In genomic region chr21:43892334-43892733, GRCh38 we compare ENCODE assay signal across 1 cellular context.
TF ChIP-seq lines count a peak whose summit lies in the region.

No MANE protein-coding gene starts in this region.

TF ChIP-seq in K562, 482 proteins besides CTCF, POLR2A, EP300 and RAD21:
- TF ChIP-seq JUND (IDR thresholded peaks at IDR 0.05; ENCODE audit: borderline replicate concordance, low read depth, low read length) (no peak), JUND (tag; IDR thresholded peaks at IDR 0.05; ENCODE audit: borderline replicate concordance, low read depth, low read length) (no peak), MAZ (CRISPR knock-in tag; conservative IDR thresholded peaks at IDR 0.05 in 1 of 2, IDR thresholded peaks at IDR 0.05 in 1 of 2) (no peak), CBX2 (IDR thresholded peaks at IDR 0.05; ENCODE audit: insufficient read depth, low read length, poor library complexity, severe bottlenecking) (no peak), HIVEP1 (CRISPR knock-in tag; IDR thresholded peaks at IDR 0.05) (no peak), L3MBTL2 (IDR thresholded peaks at IDR 0.05) (0 out of 2 replicates have a peak, but pooled peaks have one; percentile 21), CBX3 (IDR thresholded peaks at IDR 0.05; ENCODE audit: borderline replicate concordance in 1 of 2, low read length in 2 of 2) (peak in 1 of 2 experiments; percentile 79; a peak in 1 of 3 replicates), SMARCA5 (IDR thresholded peaks at IDR 0.05) (no peak), FOXM1 (IDR thresholded peaks at IDR 0.05; ENCODE audit: low read depth) (no peak), FOXM1 (CRISPR knock-in tag; IDR thresholded peaks at IDR 0.05; ENCODE audit: low read depth) (no peak), ZNF280A (IDR thresholded peaks at IDR 0.05; ENCODE audit: low read depth, partially characterized antibody) (peak; percentile 42), ZNF436 (CRISPR knock-in tag; IDR thresholded peaks at IDR 0.05) (no peak), THRA (IDR thresholded peaks at IDR 0.05) (no peak), TCFL5 (CRISPR knock-in tag; conservative IDR thresholded peaks at IDR 0.05) (no peak), ZNF507 (tag; conservative IDR thresholded peaks at IDR 0.05) (no peak)
- TF ChIP-seq, protein P1, sequence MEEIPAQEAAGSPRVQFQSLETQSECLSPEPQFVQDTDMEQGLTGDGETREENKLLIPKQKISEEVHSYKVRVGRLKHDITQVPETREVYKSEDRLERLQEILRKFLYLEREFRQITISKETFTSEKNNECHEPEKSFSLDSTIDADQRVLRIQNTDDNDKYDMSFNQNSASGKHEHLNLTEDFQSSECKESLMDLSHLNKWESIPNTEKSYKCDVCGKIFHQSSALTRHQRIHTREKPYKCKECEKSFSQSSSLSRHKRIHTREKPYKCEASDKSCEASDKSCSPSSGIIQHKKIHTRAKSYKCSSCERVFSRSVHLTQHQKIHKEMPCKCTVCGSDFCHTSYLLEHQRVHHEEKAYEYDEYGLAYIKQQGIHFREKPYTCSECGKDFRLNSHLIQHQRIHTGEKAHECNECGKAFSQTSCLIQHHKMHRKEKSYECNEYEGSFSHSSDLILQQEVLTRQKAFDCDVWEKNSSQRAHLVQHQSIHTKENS (CRISPR knock-in tag; IDR thresholded peaks at IDR 0.05), result no peak
- TF ChIP-seq, protein P2, sequence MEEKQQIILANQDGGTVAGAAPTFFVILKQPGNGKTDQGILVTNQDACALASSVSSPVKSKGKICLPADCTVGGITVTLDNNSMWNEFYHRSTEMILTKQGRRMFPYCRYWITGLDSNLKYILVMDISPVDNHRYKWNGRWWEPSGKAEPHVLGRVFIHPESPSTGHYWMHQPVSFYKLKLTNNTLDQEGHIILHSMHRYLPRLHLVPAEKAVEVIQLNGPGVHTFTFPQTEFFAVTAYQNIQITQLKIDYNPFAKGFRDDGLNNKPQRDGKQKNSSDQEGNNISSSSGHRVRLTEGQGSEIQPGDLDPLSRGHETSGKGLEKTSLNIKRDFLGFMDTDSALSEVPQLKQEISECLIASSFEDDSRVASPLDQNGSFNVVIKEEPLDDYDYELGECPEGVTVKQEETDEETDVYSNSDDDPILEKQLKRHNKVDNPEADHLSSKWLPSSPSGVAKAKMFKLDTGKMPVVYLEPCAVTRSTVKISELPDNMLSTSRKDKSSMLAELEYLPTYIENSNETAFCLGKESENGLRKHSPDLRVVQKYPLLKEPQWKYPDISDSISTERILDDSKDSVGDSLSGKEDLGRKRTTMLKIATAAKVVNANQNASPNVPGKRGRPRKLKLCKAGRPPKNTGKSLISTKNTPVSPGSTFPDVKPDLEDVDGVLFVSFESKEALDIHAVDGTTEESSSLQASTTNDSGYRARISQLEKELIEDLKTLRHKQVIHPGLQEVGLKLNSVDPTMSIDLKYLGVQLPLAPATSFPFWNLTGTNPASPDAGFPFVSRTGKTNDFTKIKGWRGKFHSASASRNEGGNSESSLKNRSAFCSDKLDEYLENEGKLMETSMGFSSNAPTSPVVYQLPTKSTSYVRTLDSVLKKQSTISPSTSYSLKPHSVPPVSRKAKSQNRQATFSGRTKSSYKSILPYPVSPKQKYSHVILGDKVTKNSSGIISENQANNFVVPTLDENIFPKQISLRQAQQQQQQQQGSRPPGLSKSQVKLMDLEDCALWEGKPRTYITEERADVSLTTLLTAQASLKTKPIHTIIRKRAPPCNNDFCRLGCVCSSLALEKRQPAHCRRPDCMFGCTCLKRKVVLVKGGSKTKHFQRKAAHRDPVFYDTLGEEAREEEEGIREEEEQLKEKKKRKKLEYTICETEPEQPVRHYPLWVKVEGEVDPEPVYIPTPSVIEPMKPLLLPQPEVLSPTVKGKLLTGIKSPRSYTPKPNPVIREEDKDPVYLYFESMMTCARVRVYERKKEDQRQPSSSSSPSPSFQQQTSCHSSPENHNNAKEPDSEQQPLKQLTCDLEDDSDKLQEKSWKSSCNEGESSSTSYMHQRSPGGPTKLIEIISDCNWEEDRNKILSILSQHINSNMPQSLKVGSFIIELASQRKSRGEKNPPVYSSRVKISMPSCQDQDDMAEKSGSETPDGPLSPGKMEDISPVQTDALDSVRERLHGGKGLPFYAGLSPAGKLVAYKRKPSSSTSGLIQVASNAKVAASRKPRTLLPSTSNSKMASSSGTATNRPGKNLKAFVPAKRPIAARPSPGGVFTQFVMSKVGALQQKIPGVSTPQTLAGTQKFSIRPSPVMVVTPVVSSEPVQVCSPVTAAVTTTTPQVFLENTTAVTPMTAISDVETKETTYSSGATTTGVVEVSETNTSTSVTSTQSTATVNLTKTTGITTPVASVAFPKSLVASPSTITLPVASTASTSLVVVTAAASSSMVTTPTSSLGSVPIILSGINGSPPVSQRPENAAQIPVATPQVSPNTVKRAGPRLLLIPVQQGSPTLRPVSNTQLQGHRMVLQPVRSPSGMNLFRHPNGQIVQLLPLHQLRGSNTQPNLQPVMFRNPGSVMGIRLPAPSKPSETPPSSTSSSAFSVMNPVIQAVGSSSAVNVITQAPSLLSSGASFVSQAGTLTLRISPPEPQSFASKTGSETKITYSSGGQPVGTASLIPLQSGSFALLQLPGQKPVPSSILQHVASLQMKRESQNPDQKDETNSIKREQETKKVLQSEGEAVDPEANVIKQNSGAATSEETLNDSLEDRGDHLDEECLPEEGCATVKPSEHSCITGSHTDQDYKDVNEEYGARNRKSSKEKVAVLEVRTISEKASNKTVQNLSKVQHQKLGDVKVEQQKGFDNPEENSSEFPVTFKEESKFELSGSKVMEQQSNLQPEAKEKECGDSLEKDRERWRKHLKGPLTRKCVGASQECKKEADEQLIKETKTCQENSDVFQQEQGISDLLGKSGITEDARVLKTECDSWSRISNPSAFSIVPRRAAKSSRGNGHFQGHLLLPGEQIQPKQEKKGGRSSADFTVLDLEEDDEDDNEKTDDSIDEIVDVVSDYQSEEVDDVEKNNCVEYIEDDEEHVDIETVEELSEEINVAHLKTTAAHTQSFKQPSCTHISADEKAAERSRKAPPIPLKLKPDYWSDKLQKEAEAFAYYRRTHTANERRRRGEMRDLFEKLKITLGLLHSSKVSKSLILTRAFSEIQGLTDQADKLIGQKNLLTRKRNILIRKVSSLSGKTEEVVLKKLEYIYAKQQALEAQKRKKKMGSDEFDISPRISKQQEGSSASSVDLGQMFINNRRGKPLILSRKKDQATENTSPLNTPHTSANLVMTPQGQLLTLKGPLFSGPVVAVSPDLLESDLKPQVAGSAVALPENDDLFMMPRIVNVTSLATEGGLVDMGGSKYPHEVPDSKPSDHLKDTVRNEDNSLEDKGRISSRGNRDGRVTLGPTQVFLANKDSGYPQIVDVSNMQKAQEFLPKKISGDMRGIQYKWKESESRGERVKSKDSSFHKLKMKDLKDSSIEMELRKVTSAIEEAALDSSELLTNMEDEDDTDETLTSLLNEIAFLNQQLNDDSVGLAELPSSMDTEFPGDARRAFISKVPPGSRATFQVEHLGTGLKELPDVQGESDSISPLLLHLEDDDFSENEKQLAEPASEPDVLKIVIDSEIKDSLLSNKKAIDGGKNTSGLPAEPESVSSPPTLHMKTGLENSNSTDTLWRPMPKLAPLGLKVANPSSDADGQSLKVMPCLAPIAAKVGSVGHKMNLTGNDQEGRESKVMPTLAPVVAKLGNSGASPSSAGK (IDR thresholded peaks at IDR 0.05), result peak; percentile 63
- TF ChIP-seq, protein P3, sequence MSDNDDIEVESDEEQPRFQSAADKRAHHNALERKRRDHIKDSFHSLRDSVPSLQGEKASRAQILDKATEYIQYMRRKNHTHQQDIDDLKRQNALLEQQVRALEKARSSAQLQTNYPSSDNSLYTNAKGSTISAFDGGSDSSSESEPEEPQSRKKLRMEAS (CRISPR knock-in tag; IDR thresholded peaks at IDR 0.05), result peak; percentile 44; the same call in 1 of the 2 replicates
